23 cellular contexts compared by ENCODE assay signal in genomic region chr13:31175847-31176536, GRCh38.
"Had no signal": no experiment of that assay in that cellular context is flagged by ENCODE, and none has a peak within 500 bp of the region (broad histone marks: within the 10 kb centered on the region; RNA-seq: fewer than 3 reads in every experiment).

No MANE protein-coding gene starts in this region.

- H3K9me3 Mint-ChIP-seq: effector memory CD8-positive, alpha-beta T cell had no signal

- DNase-seq: activated CD4-positive, alpha-beta T cell treated with anti-CD3 and anti-CD28 coated beads for 1 hour; activated CD4-positive, alpha-beta T cell treated with anti-CD3 and anti-CD28 coated beads, Interleukin-2, amount 50 U/mL, for 48 hours; activated T-cell treated with anti-CD3 and anti-CD28 coated beads for 4 hours; amniotic stem cell; effector memory CD8-positive, alpha-beta T cell; heart right ventricle; left ventricle myocardium superior; mucosa of descending colon; natural killer cell; nucleus accumbens; posterior cingulate gyrus; retina; stimulated activated naive CD8-positive, alpha-beta T cell treated with anti-CD3 and anti-CD28 coated beads, Interleukin-15, amount 100 ng/mL, for 72 hours; SW 1271; T-helper 2 cell; transverse colon; WERI-Rb-1 had no signal

- H3K4me1 Mint-ChIP-seq: stimulated activated naive CD8-positive, alpha-beta T cell treated with anti-CD3 and anti-CD28 coated beads, Interleukin-15, amount 100 ng/mL, for 72 hours had no signal

- H3K4me3 Mint-ChIP-seq: activated naive CD8-positive, alpha-beta T cell; activated T-helper 1 cell treated with anti-CD3 and anti-CD28 coated beads, Interleukin-12 subunit alpha, Interleukin-12 subunit beta, Interleukin-2, Interleukin-4 antibody, amounts not matched to agents 30 ng/mL and 10 ng/mL and 1 ng/mL, durations not matched to agents 14 hours and 24 hours and 36 hours; effector memory CD8-positive, alpha-beta T cell; natural killer cell; stimulated activated naive CD8-positive, alpha-beta T cell treated with anti-CD3 and anti-CD28 coated beads, Interleukin-15, amount 100 ng/mL, for 72 hours had no signal

- H3K27ac ChIP-seq: cardiac muscle cell, heart right ventricle, skin epidermis, suprapubic skin, transverse colon, WERI-Rb-1 had no signal

- H3K9me3 ChIP-seq: mucosa of descending colon, suprapubic skin, transverse colon, uterus had no signal

- H3K27me3 ChIP-seq: cardiac muscle cell, heart right ventricle, suprapubic skin, transverse colon, uterus had no signal

- H3K4me1 ChIP-seq: suprapubic skin, transverse colon, uterus had no signal

- H3K27ac Mint-ChIP-seq: activated naive CD8-positive, alpha-beta T cell; activated T-helper 1 cell treated with anti-CD3 and anti-CD28 coated beads, Interleukin-12 subunit alpha, Interleukin-12 subunit beta, Interleukin-2, Interleukin-4 antibody, amounts not matched to agents 30 ng/mL and 10 ng/mL and 1 ng/mL, durations not matched to agents 14 hours and 24 hours and 36 hours; effector memory CD8-positive, alpha-beta T cell; natural killer cell; stimulated activated naive CD8-positive, alpha-beta T cell treated with anti-CD3 and anti-CD28 coated beads, Interleukin-15, amount 100 ng/mL, for 72 hours had no signal

- H3K36me3 ChIP-seq: cardiac muscle cell, heart right ventricle, suprapubic skin, transverse colon, uterus, WERI-Rb-1 had no signal

- ATAC-seq: effector memory CD8-positive, alpha-beta T cell; left ventricle myocardium superior; mucosa of descending colon; natural killer cell; stimulated activated naive CD8-positive, alpha-beta T cell treated with anti-CD3 and anti-CD28 coated beads, Interleukin-15, amount 100 ng/mL, for 72 hours had no signal

- H3K4me3 ChIP-seq: cardiac muscle cell, heart right ventricle, mucosa of descending colon, skin epidermis, suprapubic skin, transverse colon, uterus had no signal

- H3K36me3 Mint-ChIP-seq: activated naive CD8-positive, alpha-beta T cell; natural killer cell had no signal
